8 cellular contexts compared by ENCODE assay signal in genomic region chr14:89418452-89418851, GRCh38. TPM values are rescaled to one million over a fixed set of nuclear protein-coding genes. Genes with fewer than 3 reads are reported as not detected.
DNase-seq lines count a peak whose midpoint lies in the region; ATAC-seq and TF ChIP-seq lines count a peak whose summit lies in the region.

No MANE protein-coding gene starts in this region.

- intact Hi-C loops in dorsolateral prefrontal cortex (cut with DNase I): loop anchor here (5.0 to 10.0 kb wide), 7 partner anchors 114 to 496 kb away; no protein-coding TSS in a partner anchor

- H3K4me2 ChIP-seq in MM.1S (ENCODE audit: low read depth, low read length) (peak overlapping the region; percentile 67; the same call in 1 of the 2 replicates), parathyroid adenoma (ENCODE audit: low read length) (peak overlapping the region; percentile 98)

- H3K4me1 ChIP-seq in MM.1S (ENCODE audit: low read length) (no peaks in the 10 kb centered on the region), parathyroid adenoma (peaks cover 12% of the 10 kb centered on the region)

- peaks cover 4% of the 10 kb centered on the region; the same call in 1 of the 2 replicates for H3F3A ChIP-seq in MM.1S (ENCODE audit: insufficient read depth, low read length)

- ATAC-seq in GM21717 (IDR thresholded peaks at IDR 0.05; ENCODE audit: unreplicated experiment) (no peak), HG03565 (IDR thresholded peaks at IDR 0.05; ENCODE audit: unreplicated experiment) (no peak)

- H3K9me3 ChIP-seq in MM.1S (replicated peaks; ENCODE audit: insufficient read depth, low read length) (no peaks in the 10 kb centered on the region), parathyroid adenoma (ENCODE audit: control insufficient read depth, low read length) (no peaks in the 10 kb centered on the region)

- TF ChIP-seq CTCF in MM.1S (IDR thresholded peaks at IDR 0.05; ENCODE audit: low read length): no peak
- no peak for TF ChIP-seq CTCF in dorsolateral prefrontal cortex (IDR thresholded peaks at IDR 0.05 in 54 of 56, conservative IDR thresholded peaks at IDR 0.05 in 2 of 56; ENCODE audit: low read depth in 1 of 56, partially characterized antibody in 56 of 56)
- TF ChIP-seq CTCF in parathyroid adenoma (IDR thresholded peaks at IDR 0.05): no peak

- no peaks in the 10 kb centered on the region for H3K36me3 ChIP-seq in MM.1S (replicated peaks; ENCODE audit: insufficient read depth, low read length)
- H3K36me3 ChIP-seq in parathyroid adenoma (ENCODE audit: control insufficient read depth, insufficient read depth, low read length): no peaks in the 10 kb centered on the region

- H2AFZ ChIP-seq in MM.1S (ENCODE audit: low read length) (no peak overlapping the region), parathyroid adenoma (no peak overlapping the region)

- H3K9ac ChIP-seq in MM.1S (ENCODE audit: low read length): peak overlapping the region; percentile 97; the same call in 1 of the 2 replicates
- no peak overlapping the region for H3K9ac ChIP-seq in parathyroid adenoma

- H3K4me3 ChIP-seq in MM.1S (ENCODE audit: low read length): peak overlapping the region; percentile 77
- H3K4me3 ChIP-seq in dorsolateral prefrontal cortex: peak overlapping the region in 12 of 59 donors; percentile 62 to 84 (median 76)
- H3K4me3 ChIP-seq in parathyroid adenoma (ENCODE audit: low read depth, low read length): no peak overlapping the region

- H3K79me2 ChIP-seq in MM.1S (ENCODE audit: low read length) (peaks cover 31% of the 10 kb centered on the region), parathyroid adenoma (peaks cover 15% of the 10 kb centered on the region)

- H3K27ac ChIP-seq in MM.1S (ENCODE audit: low read length) (peak overlapping the region; percentile 89; the same call in 1 of the 2 replicates), dorsolateral prefrontal cortex (peak overlapping the region in 38 of 59 donors; percentile 5 to 94 (median 89)), parathyroid adenoma (peak overlapping the region; percentile 93)

- DNase-seq in EL: peak; percentile 53
- DNase-seq in MM.1S: peak; percentile 23
- DNase-seq in dorsolateral prefrontal cortex: no peak
- no peak for DNase-seq in putamen (ENCODE audit: low spot score)
- DNase-seq in NCI-H2227 (lab: John Stamatoyannopoulos, UW; ENCODE audit: unreplicated experiment): no peak

- H3K9me2 ChIP-seq in MM.1S (replicated peaks; ENCODE audit: insufficient read depth, low read length): no peaks in the 10 kb centered on the region

- no peaks in the 10 kb centered on the region for H3K27me3 ChIP-seq in MM.1S (replicated peaks; ENCODE audit: insufficient read depth, low read length)
- no peaks in the 10 kb centered on the region for H3K27me3 ChIP-seq in dorsolateral prefrontal cortex
- no peaks in the 10 kb centered on the region for H3K27me3 ChIP-seq in parathyroid adenoma (ENCODE audit: control insufficient read depth, insufficient read depth, low read length)

- no peaks in the 10 kb centered on the region for H4K20me1 ChIP-seq in MM.1S (ENCODE audit: insufficient read depth, low read length)

RNA-seq across cellular contexts. Expression of gene FOXN3, which starts 1.4 kb away (rescaled TPM):
- total RNA-seq in dorsolateral prefrontal cortex: 100 to 1,000 TPM in 6 of 120 experiments, 10 to 100 TPM in 114; 44.6 to 136 (median 70.8) TPM

Comparison
In these comparisons a context has a peak if more than half of its experiments do, and no peak if none do; other contexts are left out.
1. DNase-seq: peak in EL (single experiment) and MM.1S (single experiment); none in dorsolateral prefrontal cortex (0 of 10), putamen (single experiment) and NCI-H2227 (single experiment).
2. Peak in every context shown above with its lines, with median percentiles within 50 percentile points of each other: H3K27ac ChIP-seq.